ENCODE assay signal across 24 cellular contexts in genomic region chr1:203082571-203083462, GRCh38. TPM values are rescaled to one million over a fixed set of nuclear protein-coding genes. Genes with fewer than 3 reads are reported as not detected.
DNase-seq lines count a peak whose midpoint lies in the region; TF ChIP-seq lines count a peak whose summit lies in the region.
"Had no signal": no experiment of that assay in that cellular context is flagged by ENCODE, and none has a peak within 500 bp of the region (broad histone marks: within the 10 kb centered on the region; RNA-seq: fewer than 3 reads in every experiment).

No MANE protein-coding gene starts in this region.

- H3K27me3 ChIP-seq in BLaER1 = no peaks in the 10 kb centered on the region
- H3K27me3 ChIP-seq: ascending aorta, BE2C, colonic mucosa had no signal

- CTCF ChIA-PET in Calu3 (lab: Charles Lee) = interaction anchor here (0.6 to 0.8 kb wide), 3 partner anchors 90 to 1736 kb away, joined by 3 to 4 read pairs (median 3); no protein-coding TSS in a partner anchor

- H3K27me3 Mint-ChIP-seq in brain (peaks cover 11% of the 10 kb centered on the region), nephron progenitor cell (ENCODE audit: low read depth, poor library complexity) (peaks cover 32% of the 10 kb centered on the region), Calu3 (ENCODE audit: unreplicated experiment) (peaks cover 95% of the 10 kb centered on the region)
- H3K27me3 Mint-ChIP-seq in T-helper 2 cell treated with Interferon-gamma antibody and Interleukin-4, amounts not matched to agents 5 μg/mL and 100 μg/mL, for 36 hours (ENCODE audit: low read depth) = no peaks in the 10 kb centered on the region

- H3K9me3 Mint-ChIP-seq in brain (no peaks in the 10 kb centered on the region), nephron progenitor cell (no peaks in the 10 kb centered on the region), Calu3 (ENCODE audit: low read depth, unreplicated experiment) (no peaks in the 10 kb centered on the region)
- no peaks in the 10 kb centered on the region for H3K9me3 Mint-ChIP-seq in T-helper 2 cell treated with Interferon-gamma antibody and Interleukin-4, amounts not matched to agents 5 μg/mL and 100 μg/mL, for 36 hours
- H3K9me3 Mint-ChIP-seq: naive thymus-derived CD8-positive, alpha-beta T cell had no signal

- H3K36me3 Mint-ChIP-seq in brain (peaks cover 4% of the 10 kb centered on the region), nephron progenitor cell (ENCODE audit: low read depth) (peaks cover 15% of the 10 kb centered on the region), Calu3 (ENCODE audit: insufficient read depth, unreplicated experiment) (no peaks in the 10 kb centered on the region)
- H3K36me3 Mint-ChIP-seq in T-helper 2 cell treated with Interferon-gamma antibody and Interleukin-4, amounts not matched to agents 5 μg/mL and 100 μg/mL, for 36 hours (ENCODE audit: low read depth) = no peaks in the 10 kb centered on the region
- H3K36me3 Mint-ChIP-seq: naive thymus-derived CD8-positive, alpha-beta T cell had no signal

- no peaks in the 10 kb centered on the region for H4K20me1 ChIP-seq in BLaER1

- H3K27ac Mint-ChIP-seq in brain (peak overlapping the region in 2 of 5 experiments; percentile 33 to 84), nephron progenitor cell (peak overlapping the region; percentile 54), Calu3 (ENCODE audit: unreplicated experiment) (no peak overlapping the region)
- no peak overlapping the region for H3K27ac Mint-ChIP-seq in T-helper 2 cell treated with Interferon-gamma antibody and Interleukin-4, amounts not matched to agents 5 μg/mL and 100 μg/mL, for 36 hours
- H3K27ac Mint-ChIP-seq: naive thymus-derived CD8-positive, alpha-beta T cell had no signal

- in situ Hi-C loops in KBM-7 (cut with MboI; ENCODE audit: low pct_unique_long_range_greater_than_20kb, low sequenced_read_pairs) (no loop called here), ACHN (cut with HindIII; ENCODE audit: low pct_ligation_motif_present, low pct_unique_long_range_greater_than_20kb, low sequenced_read_pairs) (no loop called here)

- H3K36me3 ChIP-seq in BLaER1 = peaks cover 24% of the 10 kb centered on the region; the same call in 1 of the 2 replicates
- H3K36me3 ChIP-seq: ascending aorta, BE2C, colonic mucosa, tibial nerve had no signal

- no TSS peak for BruUV-seq in Calu3 (replicated peaks; lab: Mats Ljungman, UMichigan)

- no peak overlapping the region for H3K4me3 ChIP-seq in BLaER1
- H3K4me3 ChIP-seq: ascending aorta, colonic mucosa, tibial nerve had no signal

- peak; percentile 43 for DNase-seq in KBM-7
- DNase-seq in nephron progenitor cell = no peak
- no peak for DNase-seq in ACHN
- DNase-seq in Calu3 = no peak
- DNase-seq in HuH-7.5 (ENCODE audit: low spot score) = no peak
- DNase-seq in T-helper 2 cell treated with Interferon-gamma antibody and Interleukin-4, amounts not matched to agents 5 μg/mL and 100 μg/mL, for 36 hours (ENCODE audit: low spot score) = no peak
- DNase-seq: activated CD8-positive, alpha-beta T cell treated with anti-CD3 and anti-CD28 coated beads, Interleukin-2, amount 10 ng/mL, durations not matched to agents 7 days and 5 days; activated gamma-delta T cell; BE2C; DMS79 treated with DMSO at 0.1 percent for 48 hours; GOT3; MV-4-11; NCI-H2171 treated with DMSO at 0.1 percent for 48 hours; retina; stimulated activated CD4-positive, alpha-beta T cell treated with anti-CD3 and anti-CD28 coated beads, Interleukin-4, amount 100 ng/mL, for 1 hour had no signal

- H3K27ac ChIP-seq in BLaER1 = no peak overlapping the region
- H3K27ac ChIP-seq: ascending aorta, colonic mucosa, tibial nerve had no signal

- H3K4me1 Mint-ChIP-seq in brain = peaks cover 55% of the 10 kb centered on the region
- peaks cover 54% of the 10 kb centered on the region for H3K4me1 Mint-ChIP-seq in nephron progenitor cell
- no peaks in the 10 kb centered on the region for H3K4me1 Mint-ChIP-seq in Calu3 (ENCODE audit: low read depth, unreplicated experiment)
- no peaks in the 10 kb centered on the region for H3K4me1 Mint-ChIP-seq in T-helper 2 cell treated with Interferon-gamma antibody and Interleukin-4, amounts not matched to agents 5 μg/mL and 100 μg/mL, for 36 hours (ENCODE audit: low read depth)
- H3K4me1 Mint-ChIP-seq: naive thymus-derived CD8-positive, alpha-beta T cell had no signal

- H3K4me2 ChIP-seq in BLaER1 = peak overlapping the region; percentile 10; the same call in 1 of the 2 replicates

- no peak overlapping the region for H3K9ac ChIP-seq in BLaER1

- peaks cover 15% of the 10 kb centered on the region for H3K4me1 ChIP-seq in BLaER1
- H3K4me1 ChIP-seq: ascending aorta, colonic mucosa, tibial nerve had no signal

- TF ChIP-seq CTCF in brain (conservative IDR thresholded peaks at IDR 0.05) (no peak), nephron progenitor cell (IDR thresholded peaks at IDR 0.05) (no peak), Calu3 (IDR thresholded peaks at IDR 0.05; ENCODE audit: unreplicated experiment) (no peak)

- intact Hi-C loops in Calu3 (cut with micrococcal nuclease; ENCODE audit: unreplicated experiment) = no loop called here

- H3K4me3 Mint-ChIP-seq in brain (peak overlapping the region in 3 of 5 experiments; percentile 2 to 78 (median 75)), nephron progenitor cell (no peak overlapping the region), Calu3 (ENCODE audit: low read depth, unreplicated experiment) (no peak overlapping the region)
- no peak overlapping the region for H3K4me3 Mint-ChIP-seq in T-helper 2 cell treated with Interferon-gamma antibody and Interleukin-4, amounts not matched to agents 5 μg/mL and 100 μg/mL, for 36 hours
- H3K4me3 Mint-ChIP-seq: activated CD8-positive, alpha-beta T cell treated with anti-CD3 and anti-CD28 coated beads, Interleukin-2, amount 10 ng/mL, durations not matched to agents 7 days and 5 days; naive thymus-derived CD8-positive, alpha-beta T cell had no signal

- no peaks in the 10 kb centered on the region for H3K9me3 ChIP-seq in BLaER1
- H3K9me3 ChIP-seq: ascending aorta, BE2C, colonic mucosa, tibial nerve had no signal

RNA-seq across cellular contexts. Expression of gene MYOG, which starts 3.0 kb away (rescaled TPM):
- not detected for polyA plus RNA-seq in brain (ENCODE audit: insufficient read depth, low read depth, low replicate concordance)
- total RNA-seq in Calu3 (2022) = not detected in 2 replicates
- total RNA-seq: activated CD8-positive, alpha-beta T cell treated with anti-CD3 and anti-CD28 coated beads, Interleukin-2, amount 10 ng/mL, durations not matched to agents 7 days and 5 days; ascending aorta; colonic mucosa; HT1080; liver; naive thymus-derived CD8-positive, alpha-beta T cell; tibial nerve had no signal
- polyA plus RNA-seq: esophagus; liver; naive thymus-derived CD8-positive, alpha-beta T cell had no signal

RNA-seq across cellular contexts. Expression of gene ADORA1, which starts 44.7 kb away (rescaled TPM):
- polyA plus RNA-seq in brain (ENCODE audit: insufficient read depth, low read depth, low replicate concordance) = 32.5 TPM
- total RNA-seq in Calu3 (2022) = 1.5 and 1.7 TPM in 2 replicates
- total RNA-seq: activated CD8-positive, alpha-beta T cell treated with anti-CD3 and anti-CD28 coated beads, Interleukin-2, amount 10 ng/mL, durations not matched to agents 7 days and 5 days; naive thymus-derived CD8-positive, alpha-beta T cell had no signal
- polyA plus RNA-seq: naive thymus-derived CD8-positive, alpha-beta T cell had no signal

RNA-seq across cellular contexts. Expression of gene PPFIA4, which starts 56.5 kb away (rescaled TPM):
- polyA plus RNA-seq in brain (ENCODE audit: insufficient read depth, low read depth, low replicate concordance) = 6.7 TPM
- 0.12 and 0.83 TPM in 2 replicates for total RNA-seq in Calu3 (2022)

Comparison
In these comparisons a context has a peak if more than half of its experiments do, and no peak if none do; other contexts are left out.
1. H3K4me3 Mint-ChIP-seq: peak in brain (3 of 5); none in nephron progenitor cell (single experiment), Calu3 (single experiment) and T-helper 2 cell treated with Interferon-gamma antibody and Interleukin-4, amounts not matched to agents 5 μg/mL and 100 μg/mL, for 36 hours (single experiment).